In genomic region chr5:90293931-90294330, GRCh38 we compare ENCODE assay signal across 17 cellular contexts.
DNase-seq lines count a peak whose midpoint lies in the region; ATAC-seq and TF ChIP-seq lines count a peak whose summit lies in the region.
"Had no signal": no experiment of that assay in that cellular context is flagged by ENCODE, and none has a peak within 500 bp of the region (broad histone marks: within the 10 kb centered on the region; RNA-seq: fewer than 3 reads in every experiment).

No MANE protein-coding gene starts in this region.

- no peaks in the 10 kb centered on the region for H3K9me3 ChIP-seq in fibroblast of lung (ENCODE audit: control insufficient read depth, insufficient read depth, low read depth, low read length)
- H3K9me3 ChIP-seq: left lung, upper lobe of right lung had no signal

- TF ChIP-seq CTCF in fibroblast of lung (conservative IDR thresholded peaks at IDR 0.05 in 1 of 2, IDR thresholded peaks at IDR 0.05 in 1 of 2; ENCODE audit: low read depth in 1 of 2, low read length in 2 of 2): no peak

- no peak overlapping the region for H3K4me2 ChIP-seq in fibroblast of lung (ENCODE audit: extremely low read depth, insufficient read depth, low read length)

- no peaks in the 10 kb centered on the region for H3K36me3 ChIP-seq in fibroblast of lung (ENCODE audit: control insufficient read depth, insufficient read depth, low read length)
- H3K36me3 ChIP-seq: left lung, upper lobe of right lung had no signal

- H3K9ac ChIP-seq in fibroblast of lung (ENCODE audit: insufficient read depth, low read length): no peak overlapping the region

- DNase-seq in GM04503 (ENCODE audit: low read depth) (peak; percentile 42), RPMI7951 (ENCODE audit: low read depth) (peak; percentile 49), fibroblast of lung (ENCODE audit: low read depth in 2 of 2) (peak; percentile 57 to 99), non-pigmented ciliary epithelial cell (ENCODE audit: low read depth) (peak; percentile 6), NCI-H524 (lab: John Stamatoyannopoulos, UW) (no peak), DMS153 (lab: John Stamatoyannopoulos, UW) (no peak), NCI-H2227 treated with DMSO at 0.1 percent for 48 hours (lab: John Stamatoyannopoulos, UW) (no peak)
- DNase-seq in activated naive CD4-positive, alpha-beta T cell treated with anti-CD3 and anti-CD28 coated beads, Interleukin-2, amount 50 U/mL, for 72 hours (ENCODE audit: low spot score in 2 of 2): no peak
- DNase-seq: activated CD4-positive, alpha-beta memory T cell treated with anti-CD3 and anti-CD28 coated beads for 36 hours; effector memory CD8-positive, alpha-beta T cell; left lung; naive thymus-derived CD4-positive, alpha-beta T cell; NCI-H187 treated with DMSO at 0.1 percent for 48 hours; retina; SHP77 treated with DMSO at 0.1 percent for 48 hours; upper lobe of right lung had no signal

- H3K9me3 Mint-ChIP-seq in activated naive CD4-positive, alpha-beta T cell treated with anti-CD3 and anti-CD28 coated beads, Interleukin-2, amount 50 U/mL, for 72 hours: no peaks in the 10 kb centered on the region
- H3K9me3 Mint-ChIP-seq: activated CD4-positive, alpha-beta memory T cell treated with anti-CD3 and anti-CD28 coated beads for 36 hours; effector memory CD8-positive, alpha-beta T cell; naive thymus-derived CD4-positive, alpha-beta T cell had no signal

- ATAC-seq in activated naive CD4-positive, alpha-beta T cell treated with anti-CD3 and anti-CD28 coated beads, Interleukin-2, amount 50 U/mL, for 72 hours: no peak
- ATAC-seq: effector memory CD8-positive, alpha-beta T cell; left lung; naive thymus-derived CD4-positive, alpha-beta T cell; upper lobe of right lung had no signal

- H3K27ac ChIP-seq in fibroblast of lung (ENCODE audit: insufficient read depth, low read length): no peak overlapping the region
- H3K27ac ChIP-seq: C4-2B, left lung, upper lobe of right lung had no signal

- no peaks in the 10 kb centered on the region for H3K27me3 ChIP-seq in fibroblast of lung (ENCODE audit: control insufficient read depth, insufficient read depth, low read length)
- H3K27me3 ChIP-seq: left lung, upper lobe of right lung had no signal

- H4K20me1 ChIP-seq in fibroblast of lung (ENCODE audit: control insufficient read depth, extremely low read depth, insufficient read depth, low read length): no peaks in the 10 kb centered on the region

- no peak overlapping the region for H3K27ac Mint-ChIP-seq in activated naive CD4-positive, alpha-beta T cell treated with anti-CD3 and anti-CD28 coated beads, Interleukin-2, amount 50 U/mL, for 72 hours
- H3K27ac Mint-ChIP-seq: activated CD4-positive, alpha-beta memory T cell treated with anti-CD3 and anti-CD28 coated beads for 36 hours; effector memory CD8-positive, alpha-beta T cell; naive thymus-derived CD4-positive, alpha-beta T cell had no signal

- no peak overlapping the region for H3K4me3 ChIP-seq in fibroblast of lung (replicated peaks in 1 of 4; ENCODE audit: control extremely low read depth in 1 of 4, insufficient read depth in 1 of 4, low read depth in 3 of 4, low read length in 4 of 4)
- H3K4me3 ChIP-seq: left lung, upper lobe of right lung had no signal

- H3K36me3 Mint-ChIP-seq in activated naive CD4-positive, alpha-beta T cell treated with anti-CD3 and anti-CD28 coated beads, Interleukin-2, amount 50 U/mL, for 72 hours: no peaks in the 10 kb centered on the region
- H3K36me3 Mint-ChIP-seq: activated CD4-positive, alpha-beta memory T cell treated with anti-CD3 and anti-CD28 coated beads for 36 hours; naive thymus-derived CD4-positive, alpha-beta T cell had no signal

- no peaks in the 10 kb centered on the region for H3K4me1 ChIP-seq in fibroblast of lung (ENCODE audit: control insufficient read depth, extremely low read depth, insufficient read depth, low read length)
- H3K4me1 ChIP-seq: left lung, upper lobe of right lung had no signal

- no peaks in the 10 kb centered on the region for H3K79me2 ChIP-seq in fibroblast of lung (ENCODE audit: control insufficient read depth, insufficient read depth, low read length)

- no peak overlapping the region for H2AFZ ChIP-seq in fibroblast of lung (ENCODE audit: low read length)

Comparison
In these comparisons a context has a peak if more than half of its experiments do, and no peak if none do; other contexts are left out.
1. DNase-seq: peak in GM04503 (single experiment), RPMI7951 (single experiment), fibroblast of lung (2 of 2) and non-pigmented ciliary epithelial cell (single experiment); none in NCI-H524 (0 of 2), activated naive CD4-positive, alpha-beta T cell treated with anti-CD3 and anti-CD28 coated beads, Interleukin-2, amount 50 U/mL, for 72 hours (0 of 2), DMS153 (single experiment) and NCI-H2227 treated with DMSO at 0.1 percent for 48 hours (single experiment).